Comparison of ENCODE assay signal across 8 cellular contexts in the genomic region with DNA sequence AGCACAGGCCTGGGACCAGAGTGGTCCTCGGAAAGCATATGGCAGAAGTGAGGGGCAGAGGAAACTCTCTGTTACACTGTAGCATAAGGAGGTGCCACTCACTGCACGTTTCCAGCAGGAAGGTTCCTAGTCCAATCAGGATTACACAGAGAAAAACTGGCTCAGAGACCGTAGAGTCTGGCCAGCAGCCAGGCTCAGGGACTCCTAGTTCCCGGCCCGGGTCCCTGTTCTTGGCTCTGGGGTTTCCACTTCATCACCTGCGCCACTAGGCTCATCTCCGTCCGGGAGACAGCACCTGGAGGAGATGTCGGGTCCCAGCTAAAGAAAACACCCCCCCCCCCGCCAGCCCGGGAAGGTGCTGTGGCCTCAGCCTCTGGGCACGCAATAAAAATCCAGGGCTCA. TPM values are rescaled to one million over a fixed set of nuclear protein-coding genes. Genes with fewer than 3 reads are reported as not detected.
DNase-seq lines count a peak whose midpoint lies in the region; ATAC-seq and TF ChIP-seq lines count a peak whose summit lies in the region.

No MANE protein-coding gene starts in this region.

- peak; percentile 35 for ATAC-seq in HCT116

- H3K27ac ChIP-seq in HCT116 (ENCODE audit: low read depth, low read length), result peak overlapping the region; percentile 98

- H3K9ac ChIP-seq in HCT116 (ENCODE audit: low read length), result peak overlapping the region; percentile 83

- no TSS peak for BruUV-seq in HCT116 (replicated peaks; lab: Mats Ljungman, UMichigan)

- intact Hi-C loops in HCT116 (cut with micrococcal nuclease), result no loop called here

- no peaks in the 10 kb centered on the region for H3K9me2 ChIP-seq in HCT116 (ENCODE audit: insufficient read depth)

- no peak overlapping the region for H2AFZ ChIP-seq in HCT116 (ENCODE audit: low read depth, low read length, poor library complexity, severe bottlenecking)

- no peaks in the 10 kb centered on the region for H4K20me1 ChIP-seq in HCT116 (ENCODE audit: insufficient read depth)

- peaks cover 58% of the 10 kb centered on the region for H3K79me2 ChIP-seq in HCT116 (ENCODE audit: insufficient read depth, low read length)

- TF ChIP-seq CTCF in AG09309 (IDR thresholded peaks at IDR 0.05; ENCODE audit: control insufficient read depth, insufficient read depth, low read depth, low read length, missing control alignments), result no peak
- no peak for TF ChIP-seq CTCF in HCT116 (IDR thresholded peaks at IDR 0.05 in 2 of 3, conservative IDR thresholded peaks at IDR 0.05 in 1 of 3; ENCODE audit: borderline replicate concordance in 1 of 3, insufficient read depth in 1 of 3, low read depth in 2 of 3, low read length in 2 of 3)
- no peak for TF ChIP-seq CTCF in nephron (IDR thresholded peaks at IDR 0.05; ENCODE audit: unreplicated experiment in 3 of 3)

- H3K4me1 ChIP-seq in HCT116 (ENCODE audit: control insufficient read depth in 1 of 2, insufficient read depth in 2 of 2, low read length in 2 of 2), result peaks cover 9 to 36% of the 10 kb centered on the region in 2 experiments; a peak in 3 of 4 replicates

- H3K27me3 Mint-ChIP-seq in nephron (ENCODE audit: low read depth), result peaks cover 4% of the 10 kb centered on the region

- H3K4me3 ChIP-seq in AG09309 (ENCODE audit: control insufficient read depth, low read depth, low read length), result peak overlapping the region; percentile 84
- H3K4me3 ChIP-seq in HCT116 (replicated peaks in 1 of 2; ENCODE audit: low read depth in 1 of 2, low read length in 2 of 2), result peak overlapping the region; percentile 76 to 77

- peaks cover 7% of the 10 kb centered on the region for H3K36me3 Mint-ChIP-seq in nephron (ENCODE audit: low read depth)

- no peak for TF ChIP-seq RAD21 in HCT116 (IDR thresholded peaks at IDR 0.05; ENCODE audit: low read depth)

- H3K27ac Mint-ChIP-seq in nephron, result peak overlapping the region in 2 of 3 experiments; percentile 28 to 57

- TF ChIP-seq POLR2A in HCT116 (IDR thresholded peaks at IDR 0.05; ENCODE audit: borderline replicate concordance, extremely low read depth, insufficient read depth, insufficient read length), result no peak

- RAD21 ChIA-PET in HCT116 (lab: Charles Lee; ENCODE audit: low non-redundant PET in 1 of 2, low total read pairs in 2 of 2, uncharacterized antibody in 2 of 2, unreplicated experiment in 2 of 2), result no interaction called here

- no peaks in the 10 kb centered on the region for H3K27me3 ChIP-seq in HCT116 (ENCODE audit: insufficient read depth, low read length)

- H3K9me3 Mint-ChIP-seq in nephron, result no peaks in the 10 kb centered on the region

- H3K4me1 Mint-ChIP-seq in nephron, result peaks cover 12% of the 10 kb centered on the region

- peak overlapping the region; percentile 75 to 81 (median 78) for H3K4me3 Mint-ChIP-seq in nephron

- H3K4me2 ChIP-seq in HCT116 (ENCODE audit: low read length), result peak overlapping the region; percentile 85

- POLR2A ChIA-PET in HCT116 (lab: Charles Lee), result no interaction called here

- no peaks in the 10 kb centered on the region for H3K9me3 ChIP-seq in HCT116 (ENCODE audit: control insufficient read depth in 1 of 2, insufficient read depth in 1 of 2, low read depth in 1 of 2, low read length in 2 of 2)

- CTCF ChIA-PET in HCT116 (lab: Charles Lee), result interaction anchor here (0.6 kb wide), 1 partner anchor 1019 kb away, joined by 3 read pairs; no protein-coding TSS in a partner anchor

- DNase-seq in AG09309 (ENCODE audit: low read depth) (no peak), HCT116 (ENCODE audit: low read depth, low spot score) (peak; percentile 29), SW480 (ENCODE audit: low spot score) (peak; percentile 26), fibroblast of gingiva (ENCODE audit: low read depth) (peak; percentile 19), HPDE6-E6E7 (ENCODE audit: extremely low spot score) (no peak), SHP77 treated with DMSO at 0.1 percent for 48 hours (lab: John Stamatoyannopoulos, UW) (no peak), NCI-H1048 (lab: John Stamatoyannopoulos, UW) (no peak)

- peaks cover 9 to 25% of the 10 kb centered on the region in 2 experiments for H3K36me3 ChIP-seq in HCT116 (ENCODE audit: control insufficient read depth in 1 of 2, insufficient read depth in 2 of 2, low read length in 2 of 2)

TF ChIP-seq in HCT116, 20 proteins besides CTCF, POLR2A, EP300 and RAD21:
- no peak for TF ChIP-seq SP1 (IDR thresholded peaks at IDR 0.05; ENCODE audit: low read depth)
- TF ChIP-seq CBX3 (IDR thresholded peaks at IDR 0.05; ENCODE audit: low read depth), result no peak
- no peak for TF ChIP-seq FOSL1 (IDR thresholded peaks at IDR 0.05; ENCODE audit: low read depth)
- TF ChIP-seq SRF (IDR thresholded peaks at IDR 0.05; ENCODE audit: low read depth), result no peak
- TF ChIP-seq JUND (IDR thresholded peaks at IDR 0.05), result no peak
- TF ChIP-seq, protein P1, sequence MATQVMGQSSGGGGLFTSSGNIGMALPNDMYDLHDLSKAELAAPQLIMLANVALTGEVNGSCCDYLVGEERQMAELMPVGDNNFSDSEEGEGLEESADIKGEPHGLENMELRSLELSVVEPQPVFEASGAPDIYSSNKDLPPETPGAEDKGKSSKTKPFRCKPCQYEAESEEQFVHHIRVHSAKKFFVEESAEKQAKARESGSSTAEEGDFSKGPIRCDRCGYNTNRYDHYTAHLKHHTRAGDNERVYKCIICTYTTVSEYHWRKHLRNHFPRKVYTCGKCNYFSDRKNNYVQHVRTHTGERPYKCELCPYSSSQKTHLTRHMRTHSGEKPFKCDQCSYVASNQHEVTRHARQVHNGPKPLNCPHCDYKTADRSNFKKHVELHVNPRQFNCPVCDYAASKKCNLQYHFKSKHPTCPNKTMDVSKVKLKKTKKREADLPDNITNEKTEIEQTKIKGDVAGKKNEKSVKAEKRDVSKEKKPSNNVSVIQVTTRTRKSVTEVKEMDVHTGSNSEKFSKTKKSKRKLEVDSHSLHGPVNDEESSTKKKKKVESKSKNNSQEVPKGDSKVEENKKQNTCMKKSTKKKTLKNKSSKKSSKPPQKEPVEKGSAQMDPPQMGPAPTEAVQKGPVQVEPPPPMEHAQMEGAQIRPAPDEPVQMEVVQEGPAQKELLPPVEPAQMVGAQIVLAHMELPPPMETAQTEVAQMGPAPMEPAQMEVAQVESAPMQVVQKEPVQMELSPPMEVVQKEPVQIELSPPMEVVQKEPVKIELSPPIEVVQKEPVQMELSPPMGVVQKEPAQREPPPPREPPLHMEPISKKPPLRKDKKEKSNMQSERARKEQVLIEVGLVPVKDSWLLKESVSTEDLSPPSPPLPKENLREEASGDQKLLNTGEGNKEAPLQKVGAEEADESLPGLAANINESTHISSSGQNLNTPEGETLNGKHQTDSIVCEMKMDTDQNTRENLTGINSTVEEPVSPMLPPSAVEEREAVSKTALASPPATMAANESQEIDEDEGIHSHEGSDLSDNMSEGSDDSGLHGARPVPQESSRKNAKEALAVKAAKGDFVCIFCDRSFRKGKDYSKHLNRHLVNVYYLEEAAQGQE (IDR thresholded peaks at IDR 0.05; ENCODE audit: low read depth), result no peak
- no peak for TF ChIP-seq YY1 (IDR thresholded peaks at IDR 0.05; ENCODE audit: extremely low read depth, insufficient replicate concordance, low read depth, low read length)
TF ChIP-seq in HCT116: peak in this region for 0.

RNA-seq across cellular contexts. Expression of a gene that starts 1.1 kb away (rescaled TPM):
- total RNA-seq in HCT116 (2021; ENCODE audit: unreplicated experiment), result 100 TPM
- polyA plus RNA-seq in HCT116 (2012), result 69.1 and 73.8 TPM in 2 replicates

RNA-seq across cellular contexts. Expression of a gene that starts 34.5 kb away (rescaled TPM):
- total RNA-seq in HCT116 (2021; ENCODE audit: unreplicated experiment), result 192 TPM
- polyA plus RNA-seq in HCT116 (2012), result 201 and 205 TPM in 2 replicates

RNA-seq across cellular contexts. Expression of a gene that starts 42.7 kb away (rescaled TPM):
- total RNA-seq in HCT116 (2021; ENCODE audit: unreplicated experiment), result 34.8 TPM
- 19.0 and 20.8 TPM in 2 replicates for polyA plus RNA-seq in HCT116 (2012)

Comparison
In these comparisons a context has a peak if more than half of its experiments do, and no peak if none do; other contexts are left out.
1. DNase-seq: peak in HCT116 (single experiment), SW480 (single experiment) and fibroblast of gingiva (single experiment); none in AG09309 (single experiment), HPDE6-E6E7 (single experiment), SHP77 treated with DMSO at 0.1 percent for 48 hours (single experiment) and NCI-H1048 (single experiment).